Comparison of ENCODE assay signal across 1 cellular context in the genomic region with DNA sequence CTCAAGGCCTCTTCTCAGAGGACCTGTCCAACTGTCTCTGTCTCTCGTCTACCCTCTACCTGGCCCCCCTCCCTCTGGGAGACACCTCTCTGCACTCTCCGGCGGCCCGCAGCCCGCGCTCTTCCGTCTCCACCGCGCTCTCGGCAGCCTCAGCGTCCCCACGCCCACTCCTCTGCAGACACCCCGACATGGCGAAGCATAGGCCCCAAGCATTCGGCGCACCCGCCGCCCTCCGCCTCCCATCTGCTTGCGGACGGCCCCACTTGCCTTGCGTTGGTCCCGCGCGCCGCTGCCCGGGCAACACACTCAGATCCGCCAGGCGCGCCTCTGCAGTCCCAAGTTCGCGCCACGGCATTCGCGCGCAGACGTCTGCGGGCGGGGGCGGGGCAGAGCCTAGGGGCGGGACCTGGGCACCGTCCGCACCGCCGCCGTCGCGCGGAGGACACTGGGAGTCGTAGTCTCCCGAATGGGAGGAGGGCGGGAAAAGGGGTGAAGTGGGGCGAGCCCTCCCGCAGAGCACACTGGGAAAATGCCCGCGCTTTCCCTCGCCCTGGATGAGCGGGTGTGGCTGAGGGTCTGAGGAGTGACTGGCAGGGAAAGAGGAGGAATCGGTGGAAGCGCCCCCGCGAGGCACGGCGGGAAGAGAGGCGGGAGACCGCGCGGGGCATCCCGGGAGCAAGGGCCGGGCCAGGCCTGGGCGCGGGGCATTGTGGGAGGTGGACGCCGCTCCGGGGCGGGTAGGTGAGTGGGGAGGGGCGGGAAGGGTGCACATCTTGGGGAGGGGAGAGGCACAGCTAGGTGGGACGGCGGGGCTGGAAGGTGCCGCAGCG.
TF ChIP-seq lines count a peak whose summit lies in the region.

Gene LIG1, minus strand, starts transcription at position 371 of the 830 bp plus-strand sequence. CDS start 4,778 bp downstream, outside the sequence.
Gene ZSWIM9, plus strand, starts transcription at position 707 of the 830 bp plus-strand sequence. CDS start 1,123 bp downstream, outside the sequence.

TF ChIP-seq in HepG2, 621 proteins besides CTCF, POLR2A, EP300 and RAD21 (continued from another document and continues in another):
- TF ChIP-seq PRDM4 (CRISPR knock-in tag; IDR thresholded peaks at IDR 0.05; ENCODE audit: borderline replicate concordance), result no peak
- no peak for TF ChIP-seq PAF1 (CRISPR knock-in tag; IDR thresholded peaks at IDR 0.05)
- peak; percentile 47; the same call in 1 of the 2 replicates for TF ChIP-seq ZNF205 (CRISPR knock-in tag; IDR thresholded peaks at IDR 0.05)
- TF ChIP-seq ZNF790 (CRISPR knock-in tag; IDR thresholded peaks at IDR 0.05; ENCODE audit: borderline replicate concordance), result peak; percentile 74; the same call in 1 of the 2 replicates
- no peak for TF ChIP-seq ZNF629 (CRISPR knock-in tag; conservative IDR thresholded peaks at IDR 0.05)
- TF ChIP-seq MAF1 (CRISPR knock-in tag; IDR thresholded peaks at IDR 0.05; ENCODE audit: borderline replicate concordance), result no peak
- no peak for TF ChIP-seq NFIB (CRISPR knock-in tag; IDR thresholded peaks at IDR 0.05; ENCODE audit: borderline replicate concordance)
- TF ChIP-seq HNRNPH1 (optimal IDR thresholded peaks at IDR 0.05; ENCODE audit: low read depth, low read length), result no peak
- peak; percentile 76 for TF ChIP-seq ZNF33B (CRISPR knock-in tag; IDR thresholded peaks at IDR 0.05)
- TF ChIP-seq ZNF678 (CRISPR knock-in tag; IDR thresholded peaks at IDR 0.05), result peak; percentile 64; the same call in 1 of the 2 replicates
- TF ChIP-seq ZNF556 (CRISPR knock-in tag; IDR thresholded peaks at IDR 0.05; ENCODE audit: borderline replicate concordance), result peak; percentile 73; the same call in 1 of the 2 replicates
- 0 out of 2 replicates have a peak, but pooled peaks have one; percentile 45 for TF ChIP-seq ATRX (CRISPR knock-in tag; IDR thresholded peaks at IDR 0.05; ENCODE audit: borderline replicate concordance)
- no peak for TF ChIP-seq HNF1A (IDR thresholded peaks at IDR 0.05; ENCODE audit: low read depth)
- TF ChIP-seq HNF1A (CRISPR knock-in tag; IDR thresholded peaks at IDR 0.05; ENCODE audit: borderline replicate concordance), result no peak
- TF ChIP-seq, protein P1, sequence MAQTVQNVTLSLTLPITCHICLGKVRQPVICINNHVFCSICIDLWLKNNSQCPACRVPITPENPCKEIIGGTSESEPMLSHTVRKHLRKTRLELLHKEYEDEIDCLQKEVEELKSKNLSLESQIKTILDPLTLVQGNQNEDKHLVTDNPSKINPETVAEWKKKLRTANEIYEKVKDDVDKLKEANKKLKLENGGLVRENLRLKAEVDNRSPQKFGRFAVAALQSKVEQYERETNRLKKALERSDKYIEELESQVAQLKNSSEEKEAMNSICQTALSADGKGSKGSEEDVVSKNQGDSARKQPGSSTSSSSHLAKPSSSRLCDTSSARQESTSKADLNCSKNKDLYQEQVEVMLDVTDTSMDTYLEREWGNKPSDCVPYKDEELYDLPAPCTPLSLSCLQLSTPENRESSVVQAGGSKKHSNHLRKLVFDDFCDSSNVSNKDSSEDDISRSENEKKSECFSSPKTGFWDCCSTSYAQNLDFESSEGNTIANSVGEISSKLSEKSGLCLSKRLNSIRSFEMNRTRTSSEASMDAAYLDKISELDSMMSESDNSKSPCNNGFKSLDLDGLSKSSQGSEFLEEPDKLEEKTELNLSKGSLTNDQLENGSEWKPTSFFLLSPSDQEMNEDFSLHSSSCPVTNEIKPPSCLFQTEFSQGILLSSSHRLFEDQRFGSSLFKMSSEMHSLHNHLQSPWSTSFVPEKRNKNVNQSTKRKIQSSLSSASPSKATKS (CRISPR knock-in tag; IDR thresholded peaks at IDR 0.05), result no peak; the same call in 1 of the 2 replicates
- peak; percentile 88; the same call in 1 of the 2 replicates for TF ChIP-seq CHCHD3 (CRISPR knock-in tag; IDR thresholded peaks at IDR 0.05)
- peak; percentile 69 for TF ChIP-seq POLR2G (IDR thresholded peaks at IDR 0.05; ENCODE audit: low read depth, low read length)
- TF ChIP-seq HNF1B (CRISPR knock-in tag; IDR thresholded peaks at IDR 0.05), result peak; percentile 37; the same call in 1 of the 2 replicates
- no peak for TF ChIP-seq ZMYM2 (CRISPR knock-in tag; IDR thresholded peaks at IDR 0.05)
- TF ChIP-seq, protein P2, sequence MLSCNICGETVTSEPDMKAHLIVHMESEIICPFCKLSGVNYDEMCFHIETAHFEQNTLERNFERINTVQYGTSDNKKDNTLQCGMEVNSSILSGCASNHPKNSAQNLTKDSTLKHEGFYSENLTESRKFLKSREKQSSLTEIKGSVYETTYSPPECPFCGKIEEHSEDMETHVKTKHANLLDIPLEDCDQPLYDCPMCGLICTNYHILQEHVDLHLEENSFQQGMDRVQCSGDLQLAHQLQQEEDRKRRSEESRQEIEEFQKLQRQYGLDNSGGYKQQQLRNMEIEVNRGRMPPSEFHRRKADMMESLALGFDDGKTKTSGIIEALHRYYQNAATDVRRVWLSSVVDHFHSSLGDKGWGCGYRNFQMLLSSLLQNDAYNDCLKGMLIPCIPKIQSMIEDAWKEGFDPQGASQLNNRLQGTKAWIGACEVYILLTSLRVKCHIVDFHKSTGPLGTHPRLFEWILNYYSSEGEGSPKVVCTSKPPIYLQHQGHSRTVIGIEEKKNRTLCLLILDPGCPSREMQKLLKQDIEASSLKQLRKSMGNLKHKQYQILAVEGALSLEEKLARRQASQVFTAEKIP (CRISPR knock-in tag; IDR thresholded peaks at IDR 0.05; ENCODE audit: borderline replicate concordance), result no peak
- TF ChIP-seq MAFG (CRISPR knock-in tag; IDR thresholded peaks at IDR 0.05), result no peak
- no peak for TF ChIP-seq ZNF674 (CRISPR knock-in tag; IDR thresholded peaks at IDR 0.05; ENCODE audit: low read depth)
- TF ChIP-seq MXI1 (IDR thresholded peaks at IDR 0.05; ENCODE audit: borderline replicate concordance, low read depth, low read length), result peak; percentile 59; the same call in 1 of the 3 replicates
- TF ChIP-seq ZFP90 (CRISPR knock-in tag; IDR thresholded peaks at IDR 0.05; ENCODE audit: borderline replicate concordance), result peak; percentile 83; the same call in 1 of the 2 replicates
- TF ChIP-seq ZNF383 (CRISPR knock-in tag; IDR thresholded peaks at IDR 0.05; ENCODE audit: borderline replicate concordance), result no peak
- peak; percentile 38; the same call in 1 of the 2 replicates for TF ChIP-seq CAMTA2 (CRISPR knock-in tag; IDR thresholded peaks at IDR 0.05; ENCODE audit: borderline replicate concordance)
- no peak for TF ChIP-seq FOXM1 (CRISPR knock-in tag; IDR thresholded peaks at IDR 0.05)
- TF ChIP-seq MATR3 (CRISPR knock-in tag; IDR thresholded peaks at IDR 0.05), result no peak
- TF ChIP-seq ZNF598 (CRISPR knock-in tag; IDR thresholded peaks at IDR 0.05; ENCODE audit: borderline replicate concordance), result peak; percentile 45; the same call in 1 of the 2 replicates
- TF ChIP-seq, protein P3, sequence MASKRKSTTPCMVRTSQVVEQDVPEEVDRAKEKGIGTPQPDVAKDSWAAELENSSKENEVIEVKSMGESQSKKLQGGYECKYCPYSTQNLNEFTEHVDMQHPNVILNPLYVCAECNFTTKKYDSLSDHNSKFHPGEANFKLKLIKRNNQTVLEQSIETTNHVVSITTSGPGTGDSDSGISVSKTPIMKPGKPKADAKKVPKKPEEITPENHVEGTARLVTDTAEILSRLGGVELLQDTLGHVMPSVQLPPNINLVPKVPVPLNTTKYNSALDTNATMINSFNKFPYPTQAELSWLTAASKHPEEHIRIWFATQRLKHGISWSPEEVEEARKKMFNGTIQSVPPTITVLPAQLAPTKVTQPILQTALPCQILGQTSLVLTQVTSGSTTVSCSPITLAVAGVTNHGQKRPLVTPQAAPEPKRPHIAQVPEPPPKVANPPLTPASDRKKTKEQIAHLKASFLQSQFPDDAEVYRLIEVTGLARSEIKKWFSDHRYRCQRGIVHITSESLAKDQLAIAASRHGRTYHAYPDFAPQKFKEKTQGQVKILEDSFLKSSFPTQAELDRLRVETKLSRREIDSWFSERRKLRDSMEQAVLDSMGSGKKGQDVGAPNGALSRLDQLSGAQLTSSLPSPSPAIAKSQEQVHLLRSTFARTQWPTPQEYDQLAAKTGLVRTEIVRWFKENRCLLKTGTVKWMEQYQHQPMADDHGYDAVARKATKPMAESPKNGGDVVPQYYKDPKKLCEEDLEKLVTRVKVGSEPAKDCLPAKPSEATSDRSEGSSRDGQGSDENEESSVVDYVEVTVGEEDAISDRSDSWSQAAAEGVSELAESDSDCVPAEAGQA (IDR thresholded peaks at IDR 0.05; ENCODE audit: low read depth), result peak; percentile 43; the same call in 1 of the 2 replicates
- TF ChIP-seq, protein P3 (CRISPR knock-in tag; IDR thresholded peaks at IDR 0.05; ENCODE audit: borderline replicate concordance), result 0 out of 2 replicates have a peak, but pooled peaks have one; percentile 36
- no peak for TF ChIP-seq BRCA1 (CRISPR knock-in tag; IDR thresholded peaks at IDR 0.05)
- no peak for TF ChIP-seq IKZF4 (CRISPR knock-in tag; IDR thresholded peaks at IDR 0.05; ENCODE audit: borderline replicate concordance, low read depth, not compliant biosample characterization)
- no peak for TF ChIP-seq FOXJ3 (CRISPR knock-in tag; IDR thresholded peaks at IDR 0.05; ENCODE audit: borderline replicate concordance)
